18 cellular contexts compared by ENCODE assay signal in genomic region chr6:167688123-167688522, GRCh38.
DNase-seq lines count a peak whose midpoint lies in the region; ATAC-seq and TF ChIP-seq lines count a peak whose summit lies in the region.
"Had no signal": no experiment of that assay in that cellular context is flagged by ENCODE, and none has a peak within 500 bp of the region (broad histone marks: within the 10 kb centered on the region; RNA-seq: fewer than 3 reads in every experiment).

No MANE protein-coding gene starts in this region.

- H3K4me3 ChIP-seq in BLaER1 (no peak overlapping the region), H7 (ENCODE audit: insufficient read depth, low read depth, low read length) (no peak overlapping the region), HAP-1 (no peak overlapping the region)

- in situ Hi-C loops in HAP-1 (cut with MboI; ENCODE audit: low sequenced_read_pairs): no loop called here

- TF ChIP-seq CTCF in brain (conservative IDR thresholded peaks at IDR 0.05): no peak

- H3K27ac ChIP-seq in BLaER1: no peak overlapping the region
- H3K27ac ChIP-seq: C4-2B, KMS-11 had no signal

- H3K4me1 ChIP-seq in BLaER1 (peaks cover 79% of the 10 kb centered on the region), HAP-1 (peaks cover 15% of the 10 kb centered on the region)

- no peaks in the 10 kb centered on the region for H3K9me3 ChIP-seq in BLaER1
- 0 out of 2 replicates have a peak, but pooled peaks cover 2% of the 10 kb centered on the region for H3K9me3 ChIP-seq in HAP-1
- H3K9me3 ChIP-seq: Caco-2 had no signal

- peak overlapping the region; percentile 89 to 99 (median 92) for H3K27ac Mint-ChIP-seq in brain
- H3K27ac Mint-ChIP-seq: B cell; CD4-positive, alpha-beta T cell; IgD-negative memory B cell had no signal

- no peak for ATAC-seq in HG02678 (IDR thresholded peaks at IDR 0.05; ENCODE audit: unreplicated experiment)

- peak overlapping the region; percentile 98 for H3K4me2 ChIP-seq in BLaER1
- H3K4me2 ChIP-seq: KMS-11 had no signal

- no peaks in the 10 kb centered on the region for H4K20me1 ChIP-seq in BLaER1

- no peak overlapping the region for H3K9ac ChIP-seq in BLaER1
- H3K9ac ChIP-seq: KMS-11 had no signal

- peaks cover 15% of the 10 kb centered on the region for H3K27me3 Mint-ChIP-seq in brain

- H3K4me3 Mint-ChIP-seq in brain: no peak overlapping the region
- H3K4me3 Mint-ChIP-seq: B cell; CD4-positive, alpha-beta T cell; H9 had no signal

- H3K9me3 Mint-ChIP-seq in brain: peaks cover 0 to 11% (median 0%) of the 10 kb centered on the region in 5 experiments
- H3K9me3 Mint-ChIP-seq: CD4-positive, alpha-beta T cell had no signal

- H3K36me3 Mint-ChIP-seq in brain: no peaks in the 10 kb centered on the region
- H3K36me3 Mint-ChIP-seq: IgD-negative memory B cell had no signal

- H3K36me3 ChIP-seq in BLaER1 (no peaks in the 10 kb centered on the region), H7 (replicated peaks; ENCODE audit: control insufficient read depth, insufficient read depth, low read length) (no peaks in the 10 kb centered on the region), HAP-1 (replicated peaks) (0 out of 2 replicates have a peak, but pooled peaks cover 5% of the 10 kb centered on the region)

- DNase-seq in H7 (peak; percentile 24), retina (peak; percentile 69), HAP-1 (ENCODE audit: low spot score in 2 of 2) (no peak), NAMALWA (ENCODE audit: low spot score) (no peak), NCI-H1930 (lab: John Stamatoyannopoulos, UW) (no peak)
- DNase-seq: 8988T; Caco-2; CD4-positive, alpha-beta T cell; GDM1; GOT3; H9 had no signal

- H3K27me3 ChIP-seq in BLaER1 (no peaks in the 10 kb centered on the region), H7 (ENCODE audit: control insufficient read depth, insufficient read depth, low read length) (no peaks in the 10 kb centered on the region), HAP-1 (ENCODE audit: low read depth) (no peaks in the 10 kb centered on the region)

- H3K4me1 Mint-ChIP-seq in brain: peaks cover 83% of the 10 kb centered on the region

Comparison
In these comparisons a context has a peak if more than half of its experiments do, and no peak if none do; other contexts are left out.
1. DNase-seq: peak in H7 (single experiment) and retina (single experiment); none in HAP-1 (0 of 2), NAMALWA (single experiment) and NCI-H1930 (0 of 2).